15 cellular contexts compared by ENCODE assay signal in genomic region chr3:161430307-161430706, GRCh38. TPM values are rescaled to one million over a fixed set of nuclear protein-coding genes. Genes with fewer than 3 reads are reported as not detected.
DNase-seq lines count a peak whose midpoint lies in the region; ATAC-seq and TF ChIP-seq lines count a peak whose summit lies in the region.
"Had no signal": no experiment of that assay in that cellular context is flagged by ENCODE, and none has a peak within 500 bp of the region (broad histone marks: within the 10 kb centered on the region; RNA-seq: fewer than 3 reads in every experiment).

No MANE protein-coding gene starts in this region.

- H3K4me1 Mint-ChIP-seq in type B pancreatic cell (ENCODE audit: unreplicated experiment), result peaks cover 4% of the 10 kb centered on the region
- H3K4me1 Mint-ChIP-seq: B cell had no signal

- no peak for ATAC-seq in GM21619 (IDR thresholded peaks at IDR 0.05; ENCODE audit: unreplicated experiment)
- ATAC-seq: GM12878, HCT116 had no signal

- no peak for TF ChIP-seq CTCF in type B pancreatic cell (conservative IDR thresholded peaks at IDR 0.05)

- peak; percentile 75 for DNase-seq in COLO829 (ENCODE audit: low spot score)
- peak; percentile 25 for DNase-seq in NCI-H2171 (lab: John Stamatoyannopoulos, UW)
- peak; percentile 12 for DNase-seq in cerebellum (ENCODE audit: low spot score)
- peak; percentile 58 for DNase-seq in pons (ENCODE audit: low spot score)
- DNase-seq in type B pancreatic cell (ENCODE audit: extremely low spot score, unreplicated experiment), result no peak
- no peak for DNase-seq in GDM1 (lab: John Stamatoyannopoulos, UW)
- DNase-seq: C1 segment of cervical spinal cord; CD4-positive, alpha-beta T cell; COR-L47; DMS53; GM23248 had no signal

- no peak overlapping the region for H3K27ac Mint-ChIP-seq in type B pancreatic cell
- H3K27ac Mint-ChIP-seq: B cell; CD4-positive, alpha-beta T cell had no signal

- peaks cover 4% of the 10 kb centered on the region for H3K9me3 Mint-ChIP-seq in type B pancreatic cell
- H3K9me3 Mint-ChIP-seq: CD4-positive, alpha-beta T cell had no signal

- H3K36me3 Mint-ChIP-seq in type B pancreatic cell, result no peaks in the 10 kb centered on the region

- peaks cover 1% of the 10 kb centered on the region for H3K27me3 Mint-ChIP-seq in type B pancreatic cell

- H3K4me3 Mint-ChIP-seq in type B pancreatic cell, result no peak overlapping the region
- H3K4me3 Mint-ChIP-seq: B cell; CD4-positive, alpha-beta T cell had no signal

RNA-seq across cellular contexts. Expression of gene SPTSSB, which starts 59.0 kb away (rescaled TPM):
- total RNA-seq in cerebellum (8.3 TPM), type B pancreatic cell (ENCODE audit: low replicate concordance) (28.8 and 69.1 TPM in 2 replicates)
- total RNA-seq: B cell, GM23248 had no signal

Comparison
In these comparisons a context has a peak if more than half of its experiments do, and no peak if none do; other contexts are left out.
1. DNase-seq: peak in COLO829 (single experiment), NCI-H2171 (single experiment), cerebellum (single experiment) and pons (single experiment); none in type B pancreatic cell (single experiment) and GDM1 (single experiment).